Comparison of ENCODE assay signal across 22 cellular contexts in the genomic region with DNA sequence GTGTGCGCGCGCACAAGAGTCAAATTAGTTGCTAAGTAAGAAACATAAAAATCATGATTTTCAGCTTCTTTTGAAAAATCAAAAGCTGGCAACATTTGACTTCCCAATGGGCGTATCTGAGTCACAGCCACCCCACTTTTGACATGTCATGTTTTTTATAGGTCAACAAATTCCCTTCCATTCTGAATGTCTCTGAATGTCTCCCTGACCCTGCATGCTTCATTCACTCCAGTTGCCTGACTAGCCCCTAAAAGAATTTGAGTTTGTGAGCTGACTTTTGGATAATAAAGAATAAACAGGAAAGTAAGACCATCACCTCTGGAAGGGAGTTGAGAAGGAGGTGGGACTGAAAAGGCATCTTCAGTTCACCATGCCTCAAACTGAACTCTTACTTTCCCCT.
"Had no signal": no experiment of that assay in that cellular context is flagged by ENCODE, and none has a peak within 500 bp of the region (broad histone marks: within the 10 kb centered on the region; RNA-seq: fewer than 3 reads in every experiment).

No MANE protein-coding gene starts in this region.

- H3K36me3 Mint-ChIP-seq: mesothelial cell of epicardium; naive B cell; natural killer cell; neural progenitor cell; stimulated activated naive B cell treated with anti-CD40 and anti-IgM and Interleukin-4, amounts not matched to agents 10 μg/mL and 1 μg/mL and 100 μg/mL, for 72 hours had no signal

- H3K4me1 Mint-ChIP-seq: naive B cell; natural killer cell; stimulated activated naive B cell treated with anti-CD40 and anti-IgM and Interleukin-4, amounts not matched to agents 10 μg/mL and 1 μg/mL and 100 μg/mL, for 72 hours had no signal

- H3K27ac Mint-ChIP-seq: mesothelial cell of epicardium; naive B cell; natural killer cell; nephron progenitor cell; neural progenitor cell; stimulated activated naive B cell treated with anti-CD40 and anti-IgM and Interleukin-4, amounts not matched to agents 10 μg/mL and 1 μg/mL and 100 μg/mL, for 72 hours had no signal

- DNase-seq: islet precursor cell; left ventricle myocardium inferior; mesendoderm; naive B cell; natural killer cell; nephron progenitor cell; occipital lobe; psoas muscle; right lobe of liver; stimulated activated CD4-positive, alpha-beta T cell treated with anti-CD3 and anti-CD28 coated beads, Interleukin-12 subunit alpha, Interleukin-12 subunit beta, amount 100 ng/mL, for 4 hours; stimulated activated CD4-positive, alpha-beta T cell treated with anti-CD3 and anti-CD28 coated beads, Interleukin-15, amount 100 ng/mL, for 24 hours; stimulated activated CD4-positive, alpha-beta T cell treated with anti-CD3 and anti-CD28 coated beads, Interleukin-2, amount 100 ng/mL, for 24 hours; stimulated activated CD4-positive, alpha-beta T cell treated with anti-CD3 and anti-CD28 coated beads, Interleukin-4, amount 100 ng/mL, for 1 hour; stimulated activated naive B cell treated with anti-CD40 and anti-IgM and Interleukin-4, amounts not matched to agents 10 μg/mL and 1 μg/mL and 100 μg/mL, for 72 hours; stimulated activated naive CD8-positive, alpha-beta T cell treated with anti-CD3 and anti-CD28 coated beads, Interleukin-15, Interleukin-2, amounts not matched to agents 100 U/mL and 50 U/mL, for 24 hours; stomach; testis; thyroid gland; transverse colon; upper lobe of left lung had no signal

- H3K4me3 Mint-ChIP-seq: mesothelial cell of epicardium; naive B cell; natural killer cell; nephron progenitor cell; neural progenitor cell; stimulated activated naive B cell treated with anti-CD40 and anti-IgM and Interleukin-4, amounts not matched to agents 10 μg/mL and 1 μg/mL and 100 μg/mL, for 72 hours had no signal

- ATAC-seq: natural killer cell; psoas muscle; right lobe of liver; stimulated activated naive B cell treated with anti-CD40 and anti-IgM and Interleukin-4, amounts not matched to agents 10 μg/mL and 1 μg/mL and 100 μg/mL, for 72 hours; stimulated activated naive CD8-positive, alpha-beta T cell treated with anti-CD3 and anti-CD28 coated beads, Interleukin-15, Interleukin-2, amounts not matched to agents 100 U/mL and 50 U/mL, for 24 hours had no signal

- H3K9me3 Mint-ChIP-seq: natural killer cell, neural progenitor cell had no signal
